Comparison of ENCODE assay signal across 8 cellular contexts in genomic region chr17:75875940-75876189, GRCh38. TPM values are rescaled to one million over a fixed set of nuclear protein-coding genes. Genes with fewer than 3 reads are reported as not detected.
DNase-seq lines count a peak whose midpoint lies in the region; ATAC-seq and TF ChIP-seq lines count a peak whose summit lies in the region.

No MANE protein-coding gene starts in this region.

- no peak for ATAC-seq in effector memory CD8-positive, alpha-beta T cell (replicated peaks)
- ATAC-seq in psoas muscle = peak in 3 of 4 donors; percentile 2 to 18 (median 5)
- ATAC-seq in HG03039 (IDR thresholded peaks at IDR 0.05; ENCODE audit: unreplicated experiment) = no peak
- no peak for ATAC-seq in HG02610 (IDR thresholded peaks at IDR 0.05; ENCODE audit: unreplicated experiment)

- no peaks in the 10 kb centered on the region for H3K9me3 ChIP-seq in CD8-positive, alpha-beta memory T cell (ENCODE audit: low read length)
- H3K9me3 ChIP-seq in OCI-LY7 (ENCODE audit: low read length) (no peaks in the 10 kb centered on the region), psoas muscle (no peaks in the 10 kb centered on the region)

- H3K79me2 ChIP-seq in OCI-LY7 (ENCODE audit: insufficient read depth, low read depth, low read length) = no peaks in the 10 kb centered on the region

- no peaks in the 10 kb centered on the region for H4K20me1 ChIP-seq in OCI-LY7 (ENCODE audit: insufficient read depth, low read length)

- H3K27ac Mint-ChIP-seq in CD8-positive, alpha-beta memory T cell = peak overlapping the region; percentile 85 to 96 (median 88)
- H3K27ac Mint-ChIP-seq in effector memory CD8-positive, alpha-beta T cell = peak overlapping the region; percentile 75 to 93

- peaks cover 33 to 57% (median 34%) of the 10 kb centered on the region in 3 donors for H3K4me1 Mint-ChIP-seq in CD8-positive, alpha-beta memory T cell
- peaks cover 21 to 33% of the 10 kb centered on the region in 2 donors for H3K4me1 Mint-ChIP-seq in effector memory CD8-positive, alpha-beta T cell (ENCODE audit: low read depth in 2 of 2)

- POLR2A ChIA-PET in CD8-positive, alpha-beta memory T cell (lab: Charles Lee) = interaction anchor here (0.7 to 8.3 kb wide), 12 partner anchors 11 to 122 kb away, joined by 3 to 82 read pairs (median 6); partner anchors contain the start of genes TRIM65 and WBP2
- POLR2A ChIA-PET in OCI-LY7 (lab: Charles Lee) (interaction anchor here (0.6 to 3.5 kb wide), 12 partner anchors 9 to 892 kb away, joined by 3 to 28 read pairs (median 5); partner anchors contain the start of gene WBP2), GM10248 (lab: Yijun Ruan, JAX) (interaction anchor here (0.7 to 1.2 kb wide), 2 partner anchors 12 to 99 kb away, joined by 3 to 8 read pairs; no protein-coding TSS in a partner anchor)

- H3K36me3 Mint-ChIP-seq in CD8-positive, alpha-beta memory T cell = peaks cover 0 to 2% (median 0%) of the 10 kb centered on the region in 3 donors
- peaks cover 2% of the 10 kb centered on the region for H3K36me3 Mint-ChIP-seq in effector memory CD8-positive, alpha-beta T cell (ENCODE audit: insufficient read depth)

- H3K4me3 Mint-ChIP-seq in CD8-positive, alpha-beta memory T cell = peak overlapping the region; percentile 83 to 90 (median 86)
- H3K4me3 Mint-ChIP-seq in effector memory CD8-positive, alpha-beta T cell = peak overlapping the region; percentile 87 to 92

- TF ChIP-seq CTCF in OCI-LY7 (conservative IDR thresholded peaks at IDR 0.05; ENCODE audit: low read length) = no peak
- TF ChIP-seq CTCF in psoas muscle (IDR thresholded peaks at IDR 0.05) = no peak
- no peak for TF ChIP-seq CTCF in GM10248 (IDR thresholded peaks at IDR 0.05; ENCODE audit: control extremely low read depth, extremely low read depth, low read depth, missing control alignments)

- no peak overlapping the region for H3K27ac ChIP-seq in CD8-positive, alpha-beta memory T cell (ENCODE audit: low read depth, low read length)
- H3K27ac ChIP-seq in OCI-LY7 (ENCODE audit: low read depth, low read length, poor library complexity, severe bottlenecking) (peak overlapping the region; percentile 82), psoas muscle (peak overlapping the region; percentile 90)

- no peak for DNase-seq in CD8-positive, alpha-beta memory T cell
- DNase-seq in OCI-LY7 (ENCODE audit: low spot score) (no peak), psoas muscle (peak in 1 of 2 donors; percentile 68), NCI-H2227 treated with DMSO at 0.1 percent for 48 hours (lab: John Stamatoyannopoulos, UW) (no peak), GM10248 (ENCODE audit: extremely low spot score) (no peak)
- no peak for DNase-seq in effector memory CD8-positive, alpha-beta T cell

- CTCF ChIA-PET in CD8-positive, alpha-beta memory T cell (lab: Charles Lee) = interaction anchor here (0.7 to 7.1 kb wide), 16 partner anchors 9 to 127 kb away, joined by 3 to 51 read pairs (median 6); partner anchors contain the start of genes GALK1, MRPL38, TRIM65 and WBP2
- CTCF ChIA-PET in OCI-LY7 (lab: Charles Lee; ENCODE audit: unreplicated experiment) = interaction anchor here (0.6 to 1.3 kb wide), 9 partner anchors 11 to 625 kb away, joined by 3 to 6 read pairs (median 4); no protein-coding TSS in a partner anchor
- CTCF ChIA-PET in GM10248 (lab: Yijun Ruan, JAX) = interaction anchor here (1.0 to 7.5 kb wide), 12 partner anchors 9 to 132 kb away, joined by 3 to 89 read pairs (median 5); partner anchors contain the start of genes MRPL38 and WBP2

- WGBS in psoas muscle, 3 donors = 38 to 48% (median 41%) methylated on average over 4 to 5 of the region's 5 CpGs

- no peaks in the 10 kb centered on the region for H3K27me3 ChIP-seq in CD8-positive, alpha-beta memory T cell (ENCODE audit: insufficient read depth, low read length, poor library complexity, severe bottlenecking)
- no peaks in the 10 kb centered on the region for H3K27me3 ChIP-seq in psoas muscle (ENCODE audit: insufficient read depth in 3 of 3, low read length in 2 of 3)

- H3K9me3 Mint-ChIP-seq in CD8-positive, alpha-beta memory T cell = no peaks in the 10 kb centered on the region
- H3K9me3 Mint-ChIP-seq in effector memory CD8-positive, alpha-beta T cell = no peaks in the 10 kb centered on the region

- intact Hi-C loops in OCI-LY7 (cut with micrococcal nuclease; ENCODE audit: unreplicated experiment) (loop anchor here (1.0 kb wide), 3 partner anchors 20 to 103 kb away; partner anchors contain the start of genes ACOX1, TEN1, TRIM65 and WBP2), psoas muscle (cut with DNase I) (loop anchor here in 1 of 2 donors (2.0 kb wide), 1 partner anchor 21 kb away; the partner anchor contains the start of gene WBP2)

- H2AFZ ChIP-seq in OCI-LY7 (ENCODE audit: low read length) = peak overlapping the region; percentile 70

- peak overlapping the region; percentile 61 for H3K4me3 ChIP-seq in CD8-positive, alpha-beta memory T cell (ENCODE audit: low read length)
- peak overlapping the region; percentile 71 for H3K4me3 ChIP-seq in OCI-LY7 (ENCODE audit: low read depth, low read length, poor library complexity, severe bottlenecking)
- H3K4me3 ChIP-seq in psoas muscle = peak overlapping the region; percentile 77

- H3K4me2 ChIP-seq in OCI-LY7 (ENCODE audit: low read length) = peak overlapping the region; percentile 91

- H3K9me2 ChIP-seq in OCI-LY7 (ENCODE audit: insufficient read depth, low read length) = no peaks in the 10 kb centered on the region

- peaks cover 0 to 3% of the 10 kb centered on the region in 2 donors for H3K27me3 Mint-ChIP-seq in CD8-positive, alpha-beta memory T cell
- no peaks in the 10 kb centered on the region for H3K27me3 Mint-ChIP-seq in effector memory CD8-positive, alpha-beta T cell

- peaks cover 41% of the 10 kb centered on the region for H3K4me1 ChIP-seq in CD8-positive, alpha-beta memory T cell (ENCODE audit: insufficient read depth, low read length)
- H3K4me1 ChIP-seq in OCI-LY7 (ENCODE audit: insufficient read depth, low read length, poor library complexity, severe bottlenecking) (peaks cover 41% of the 10 kb centered on the region), psoas muscle (peaks cover 40% of the 10 kb centered on the region)

- no peaks in the 10 kb centered on the region for H3K36me3 ChIP-seq in CD8-positive, alpha-beta memory T cell (ENCODE audit: insufficient read depth, low read length)
- H3K36me3 ChIP-seq in OCI-LY7 (ENCODE audit: insufficient read depth, low read length) (0 out of 2 replicates have a peak, but pooled peaks cover 7% of the 10 kb centered on the region), psoas muscle (ENCODE audit: insufficient read depth in 1 of 2, low read depth in 1 of 2) (peaks cover 0 to 20% of the 10 kb centered on the region in 2 donors)

- BruUV-seq in OCI-LY7 (replicated peaks; lab: Mats Ljungman, UMichigan) = no TSS peak

RNA-seq across cellular contexts. Expression of gene TRIM47, which starts 2.5 kb away (rescaled TPM):
- 10 to 100 TPM; 12.6 to 14.1 TPM for total RNA-seq in CD8-positive, alpha-beta memory T cell
- polyA plus RNA-seq in CD8-positive, alpha-beta memory T cell = 17.6 TPM
- 32.7 and 41.9 TPM in 2 replicates for total RNA-seq in OCI-LY7 (2014; rRNA removed; shearing (Covaris generic))
- total RNA-seq in OCI-LY7 (2022) (21.6 and 25.9 TPM in 2 replicates), psoas muscle (10 to 100 TPM in 3 of 4 donors, 1 to 10 TPM in 1; 8.9 to 16.0 (median 10.9) TPM)
- polyA plus RNA-seq in psoas muscle = 10 to 100 TPM in 2 of 3 donors, 1 to 10 TPM in 1; 8.4 to 17.1 (median 10.9) TPM

RNA-seq across cellular contexts. Expression of gene WBP2, which starts 20.7 kb away (rescaled TPM):
- 10 to 100 TPM; 47.5 to 53.2 TPM for total RNA-seq in CD8-positive, alpha-beta memory T cell
- 129 TPM for polyA plus RNA-seq in CD8-positive, alpha-beta memory T cell
- total RNA-seq in OCI-LY7 (2014; rRNA removed; shearing (Covaris generic)) = 24.1 and 29.9 TPM in 2 replicates
- total RNA-seq in OCI-LY7 (2022) (117 and 123 TPM in 2 replicates), psoas muscle (100 to 1,000 TPM; 109 to 278 (median 164) TPM)
- 100 to 1,000 TPM; 115 to 174 (median 149) TPM for polyA plus RNA-seq in psoas muscle

RNA-seq across cellular contexts. Expression of gene TRIM65, which starts 20.9 kb away (rescaled TPM):
- 10 to 100 TPM; 34.9 to 35.4 TPM for total RNA-seq in CD8-positive, alpha-beta memory T cell
- 28.1 TPM for polyA plus RNA-seq in CD8-positive, alpha-beta memory T cell
- total RNA-seq in OCI-LY7 (2014; rRNA removed; shearing (Covaris generic)) = 45.0 and 54.2 TPM in 2 replicates
- total RNA-seq in OCI-LY7 (2022) = 60.4 and 62.9 TPM in 2 replicates
- 10 to 100 TPM in 2 of 4 donors, 1 to 10 TPM in 2; 9.2 to 10.3 (median 9.7) TPM for total RNA-seq in psoas muscle
- 10 to 100 TPM in 1 of 3 donors, 1 to 10 TPM in 2; 9.0 to 14.8 (median 9.0) TPM for polyA plus RNA-seq in psoas muscle

RNA-seq across cellular contexts. Expression of gene MRPL38, which starts 28.8 kb away (rescaled TPM):
- 100 to 1,000 TPM; 171 to 180 TPM for total RNA-seq in CD8-positive, alpha-beta memory T cell
- 73.1 TPM for polyA plus RNA-seq in CD8-positive, alpha-beta memory T cell
- 91.9 and 112 TPM in 2 replicates for total RNA-seq in OCI-LY7 (2014; rRNA removed; shearing (Covaris generic))
- total RNA-seq in OCI-LY7 (2022) = 175 and 198 TPM in 2 replicates
- total RNA-seq in psoas muscle = 100 to 1,000 TPM; 107 to 168 (median 125) TPM
- polyA plus RNA-seq in psoas muscle = 100 to 1,000 TPM; 104 to 115 (median 107) TPM

RNA-seq across cellular contexts. Expression of gene UNC13D, which starts 31.7 kb away (rescaled TPM):
- 100 to 1,000 TPM; 143 to 154 TPM for total RNA-seq in CD8-positive, alpha-beta memory T cell
- polyA plus RNA-seq in CD8-positive, alpha-beta memory T cell = 90.3 TPM
- total RNA-seq in OCI-LY7 (2014; rRNA removed; shearing (Covaris generic)) = 7.1 and 8.0 TPM in 2 replicates
- total RNA-seq in OCI-LY7 (2022) (12.2 and 17.8 TPM in 2 replicates), psoas muscle (10 to 100 TPM in 1 of 4 donors, 1 to 10 TPM in 3; 5.1 to 12.8 (median 7.2) TPM)
- 1 to 10 TPM; 1.7 to 3.7 (median 2.2) TPM for polyA plus RNA-seq in psoas muscle

Comparison
In these comparisons a context has a peak if more than half of its experiments do, and no peak if none do; other contexts are left out.
1. ATAC-seq: peak in psoas muscle (3 of 4); none in effector memory CD8-positive, alpha-beta T cell (single experiment), HG03039 (single experiment) and HG02610 (single experiment).
2. Peak in every context shown above with its lines, with median percentiles within 50 percentile points of each other: H3K4me3 ChIP-seq.